Comparison of ENCODE assay signal across 19 cellular contexts in genomic region chr20:23404196-23404595, GRCh38. TPM values are rescaled to one million over a fixed set of nuclear protein-coding genes. Genes with fewer than 3 reads are reported as not detected.
DNase-seq lines count a peak whose midpoint lies in the region; ATAC-seq lines count a peak whose summit lies in the region.
"Had no signal": no experiment of that assay in that cellular context is flagged by ENCODE, and none has a peak within 500 bp of the region (broad histone marks: within the 10 kb centered on the region; RNA-seq: fewer than 3 reads in every experiment).

No MANE protein-coding gene starts in this region.

- ATAC-seq in esophagus mucosa (peak; percentile 99), sciatic nerve (no peak)
- no peak for ATAC-seq in activated T-cell treated with anti-CD3 and anti-CD28 coated beads, Interleukin-2, amount 50 U/mL, for 4 hours
- ATAC-seq: activated T-cell treated with anti-CD3 and anti-CD28 coated beads, Interleukin-2, amount 50 U/mL, for 72 hours had no signal

- no peak overlapping the region for H3K4ac ChIP-seq in mesenchymal stem cell (ENCODE audit: low read depth in 1 of 2, low read length in 2 of 2)

- DNase-seq in EH (ENCODE audit: low read depth) (peak; percentile 30), NCI-H226 (peak; percentile 46), mesenchymal stem cell (peak; percentile 74), sciatic nerve (ENCODE audit: low spot score) (no peak), GM19238 (ENCODE audit: insufficient read length, low spot score) (no peak), AG08396 (ENCODE audit: low spot score) (no peak)
- DNase-seq in activated T-cell treated with anti-CD3 and anti-CD28 coated beads, Interleukin-2, amount 50 U/mL, for 4 hours, result no peak
- DNase-seq: activated T-cell treated with anti-CD3 and anti-CD28 coated beads, Interleukin-2, amount 50 U/mL, for 72 hours; Kasumi-1; NCI-H187; NCI-H510A treated with DMSO at 0.1 percent for 48 hours; nephron progenitor cell; stimulated activated CD8-positive, alpha-beta memory T cell treated with anti-CD3 and anti-CD28 coated beads, Interleukin-4, amount 100 ng/mL, for 48 hours had no signal

- no peaks in the 10 kb centered on the region for H3K27me3 Mint-ChIP-seq in activated T-cell treated with anti-CD3 and anti-CD28 coated beads, Interleukin-2, amount 50 U/mL, for 4 hours (ENCODE audit: low read depth)

- H3K9ac ChIP-seq in mesenchymal stem cell (ENCODE audit: low read length), result no peak overlapping the region

- WGBS in mesenchymal stem cell, result 76% methylated on average over 2 of the region's 3 CpGs

- H3K9me3 Mint-ChIP-seq in activated T-cell treated with anti-CD3 and anti-CD28 coated beads, Interleukin-2, amount 50 U/mL, for 4 hours, result no peaks in the 10 kb centered on the region
- H3K9me3 Mint-ChIP-seq: activated T-cell treated with anti-CD3 and anti-CD28 coated beads, Interleukin-2, amount 50 U/mL, for 72 hours; nephron progenitor cell had no signal

- H3K36me3 Mint-ChIP-seq in activated T-cell treated with anti-CD3 and anti-CD28 coated beads, Interleukin-2, amount 50 U/mL, for 4 hours (ENCODE audit: insufficient read depth), result peaks cover 11% of the 10 kb centered on the region

- no peak overlapping the region for H2BK15ac ChIP-seq in mesenchymal stem cell (ENCODE audit: low read depth, poor library complexity, severe bottlenecking)

- H2BK12ac ChIP-seq in mesenchymal stem cell (ENCODE audit: low read length in 2 of 2), result no peak overlapping the region

- no peak overlapping the region for H3K27ac ChIP-seq in mesenchymal stem cell (ENCODE audit: low read length, poor library complexity, severe bottlenecking)
- H3K27ac ChIP-seq: HL-60, thoracic aorta had no signal

- no peaks in the 10 kb centered on the region for H3K9me3 ChIP-seq in mesenchymal stem cell (ENCODE audit: control insufficient read depth, low read length)
- H3K9me3 ChIP-seq: thoracic aorta had no signal

- H2BK120ac ChIP-seq in mesenchymal stem cell (ENCODE audit: low read depth, low read length), result no peak overlapping the region

- peaks cover 39% of the 10 kb centered on the region for H3K4me1 Mint-ChIP-seq in activated T-cell treated with anti-CD3 and anti-CD28 coated beads, Interleukin-2, amount 50 U/mL, for 4 hours (ENCODE audit: low read depth)

- no peak overlapping the region for H2AFZ ChIP-seq in mesenchymal stem cell (ENCODE audit: low read depth, low read length)

- H3K4me3 Mint-ChIP-seq in activated T-cell treated with anti-CD3 and anti-CD28 coated beads, Interleukin-2, amount 50 U/mL, for 4 hours, result no peak overlapping the region
- H3K4me3 Mint-ChIP-seq: activated T-cell treated with anti-CD3 and anti-CD28 coated beads, Interleukin-2, amount 50 U/mL, for 72 hours; nephron progenitor cell had no signal

- no peak overlapping the region for H3K4me2 ChIP-seq in mesenchymal stem cell (ENCODE audit: low read length, poor library complexity, severe bottlenecking)

- H3K27me3 ChIP-seq in mesenchymal stem cell (ENCODE audit: control insufficient read depth in 1 of 2, insufficient read depth in 1 of 2, low read length in 2 of 2), result no peaks in the 10 kb centered on the region

- H3K36me3 ChIP-seq in mesenchymal stem cell (ENCODE audit: control insufficient read depth in 1 of 2, insufficient read depth in 2 of 2, low read depth in 1 of 2, low read length in 2 of 2), result peaks cover 5 to 26% of the 10 kb centered on the region in 2 experiments

- no peak overlapping the region for H3K4me3 ChIP-seq in mesenchymal stem cell (ENCODE audit: insufficient read depth in 1 of 2, low read depth in 1 of 2, low read length in 2 of 2)
- H3K4me3 ChIP-seq: lung, thoracic aorta had no signal

- peaks cover 1% of the 10 kb centered on the region for H3K4me1 ChIP-seq in mesenchymal stem cell (ENCODE audit: control insufficient read depth, insufficient read depth, low read depth, low read length)

- H2AK5ac ChIP-seq in mesenchymal stem cell (ENCODE audit: low read length, severe bottlenecking), result no peak overlapping the region

- H3K14ac ChIP-seq in mesenchymal stem cell (ENCODE audit: low read length in 2 of 2), result no peak overlapping the region

- H3K79me1 ChIP-seq in mesenchymal stem cell (replicated peaks; ENCODE audit: low read length, poor library complexity, severe bottlenecking), result peaks cover 27% of the 10 kb centered on the region

- no peak overlapping the region for H4K8ac ChIP-seq in mesenchymal stem cell (ENCODE audit: low read length)

- no peak overlapping the region for H4K91ac ChIP-seq in mesenchymal stem cell (ENCODE audit: low read length)

- peak overlapping the region in 1 of 2 experiments; percentile 18 for H3K18ac ChIP-seq in mesenchymal stem cell (ENCODE audit: low read depth in 1 of 2, low read length in 2 of 2)

- intact Hi-C loops in sciatic nerve (cut with DNase I), result no loop called here

- H3K23ac ChIP-seq in mesenchymal stem cell (ENCODE audit: low read length in 2 of 2), result no peak overlapping the region

- no peak overlapping the region for H2BK5ac ChIP-seq in mesenchymal stem cell (ENCODE audit: low read depth, low read length, poor library complexity, severe bottlenecking)

RNA-seq across cellular contexts. Expression of gene NAPB, which starts 17.1 kb away (rescaled TPM):
- total RNA-seq in esophagus mucosa (4.0 TPM), sciatic nerve (18.7 TPM)
- polyA plus RNA-seq in mesenchymal stem cell (2013, experiment 1 of 2), result 4.6 TPM
- polyA plus RNA-seq in mesenchymal stem cell (2013, experiment 2 of 2), result 4.0 TPM
- 1 to 10 TPM; 2.5 to 5.2 (median 3.5) TPM for total RNA-seq in activated T-cell treated with anti-CD3 and anti-CD28 coated beads, Interleukin-2, amount 50 U/mL, for 4 hours

RNA-seq across cellular contexts. Expression of gene CSTL1, which starts 35.3 kb away (rescaled TPM):
- total RNA-seq in esophagus mucosa (not detected), sciatic nerve (not detected)
- polyA plus RNA-seq in mesenchymal stem cell (2013, experiment 1 of 2), result not detected
- polyA plus RNA-seq in mesenchymal stem cell (2013, experiment 2 of 2), result not detected
- not detected for total RNA-seq in activated T-cell treated with anti-CD3 and anti-CD28 coated beads, Interleukin-2, amount 50 U/mL, for 4 hours
- total RNA-seq: activated T-cell treated with anti-CD3 and anti-CD28 coated beads, Interleukin-2, amount 50 U/mL, for 72 hours; endothelial cell of umbilical vein; lung; T-helper 2 cell treated with Interferon-gamma antibody and Interleukin-4, amounts not matched to agents 100 ng/mL and 5 ng/mL, for 36 hours; thoracic aorta had no signal
- polyA plus RNA-seq: endothelial cell of umbilical vein, lung had no signal

RNA-seq across cellular contexts. Expression of gene GZF1, which starts 42.2 kb away (rescaled TPM):
- total RNA-seq in esophagus mucosa, result 3.6 TPM
- polyA plus RNA-seq in mesenchymal stem cell (2013, experiment 1 of 2), result 5.8 TPM
- 6.2 TPM for polyA plus RNA-seq in mesenchymal stem cell (2013, experiment 2 of 2)
- 15.7 TPM for total RNA-seq in sciatic nerve
- total RNA-seq in activated T-cell treated with anti-CD3 and anti-CD28 coated beads, Interleukin-2, amount 50 U/mL, for 4 hours, result 10 to 100 TPM in 2 of 3 donors, 1 to 10 TPM in 1; 8.5 to 10.3 (median 10.2) TPM

RNA-seq across cellular contexts. Expression of gene CST11, which starts 48.5 kb away (rescaled TPM):
- total RNA-seq in esophagus mucosa, result not detected
- not detected for polyA plus RNA-seq in mesenchymal stem cell (2013, experiment 1 of 2)
- polyA plus RNA-seq in mesenchymal stem cell (2013, experiment 2 of 2), result not detected
- not detected for total RNA-seq in sciatic nerve
- total RNA-seq in activated T-cell treated with anti-CD3 and anti-CD28 coated beads, Interleukin-2, amount 50 U/mL, for 4 hours, result not detected
- total RNA-seq: activated T-cell treated with anti-CD3 and anti-CD28 coated beads, Interleukin-2, amount 50 U/mL, for 72 hours; endothelial cell of umbilical vein; lung; T-helper 2 cell treated with Interferon-gamma antibody and Interleukin-4, amounts not matched to agents 100 ng/mL and 5 ng/mL, for 36 hours; thoracic aorta had no signal
- polyA plus RNA-seq: endothelial cell of umbilical vein, lung had no signal

RNA-seq across cellular contexts. Expression of gene NXT1, which starts 53.6 kb away (rescaled TPM):
- total RNA-seq in esophagus mucosa (21.4 TPM), sciatic nerve (15.9 TPM)
- 17.2 TPM for polyA plus RNA-seq in mesenchymal stem cell (2013, experiment 1 of 2)
- 18.1 TPM for polyA plus RNA-seq in mesenchymal stem cell (2013, experiment 2 of 2)
- total RNA-seq in activated T-cell treated with anti-CD3 and anti-CD28 coated beads, Interleukin-2, amount 50 U/mL, for 4 hours, result 10 to 100 TPM; 66.8 to 79.7 (median 75.9) TPM

Comparison
In these comparisons a context has a peak if more than half of its experiments do, and no peak if none do; other contexts are left out.
1. DNase-seq: peak in EH (single experiment), NCI-H226 (single experiment) and mesenchymal stem cell (single experiment); none in sciatic nerve (single experiment), activated T-cell treated with anti-CD3 and anti-CD28 coated beads, Interleukin-2, amount 50 U/mL, for 4 hours (single experiment), GM19238 (single experiment) and AG08396 (single experiment).